ENCODE assay signal across 37 cellular contexts in the genomic region with DNA sequence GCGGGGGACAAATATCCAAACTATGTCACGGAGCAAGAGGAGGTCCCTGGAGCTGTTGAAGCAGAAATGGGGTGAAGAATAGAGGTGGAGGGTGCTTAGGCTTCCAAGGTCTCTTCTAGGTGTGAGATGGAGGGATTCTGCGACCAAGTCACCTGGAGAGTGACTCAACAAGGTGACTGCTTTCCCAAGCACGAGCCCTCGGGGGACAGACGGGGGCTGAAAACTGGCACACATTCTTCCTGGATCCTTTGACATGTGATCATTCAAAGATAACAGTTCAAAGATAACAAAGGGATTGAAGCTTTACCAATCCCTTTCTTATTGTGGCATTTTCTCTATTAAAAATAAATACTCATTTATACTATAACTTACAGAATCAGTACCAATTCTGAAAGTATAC. TPM values are rescaled to one million over a fixed set of nuclear protein-coding genes. Genes with fewer than 3 reads are reported as not detected.
"Had no signal": no experiment of that assay in that cellular context is flagged by ENCODE, and none has a peak within 500 bp of the region (broad histone marks: within the 10 kb centered on the region; RNA-seq: fewer than 3 reads in every experiment).

No MANE protein-coding gene starts in this region.

- H3K4me3 ChIP-seq: adrenal gland, body of pancreas, breast epithelium had no signal

- H3K27ac Mint-ChIP-seq: activated B cell treated with CpG ODN at 0.5 μM for 24 hours; activated CD4-positive, alpha-beta memory T cell treated with anti-CD3 and anti-CD28 coated beads for 36 hours; activated CD4-positive, alpha-beta T cell treated with anti-CD3 and anti-CD28 coated beads, Interleukin-2, amount 10 ng/mL, durations not matched to agents 24 days and 14 days; activated CD8-positive, alpha-beta T cell treated with anti-CD3 and anti-CD28 coated beads for 36 hours; activated naive CD4-positive, alpha-beta T cell treated with anti-CD3 and anti-CD28 coated beads for 36 hours; activated naive CD4-positive, alpha-beta T cell treated with anti-CD3 and anti-CD28 coated beads, Interleukin-2, amount 50 U/mL, for 72 hours; activated naive CD8-positive, alpha-beta T cell treated with anti-CD3 and anti-CD28 coated beads for 36 hours; activated T-cell treated with anti-CD3 and anti-CD28 coated beads, Interleukin-2, amount 50 U/mL, for 72 hours; activated T-helper 1 cell treated with anti-CD3 and anti-CD28 coated beads, Interleukin-12 subunit alpha, Interleukin-12 subunit beta, Interleukin-2, Interleukin-4 antibody, amounts not matched to agents 30 ng/mL and 10 ng/mL and 1 ng/mL, durations not matched to agents 14 hours and 24 hours and 36 hours; activated T-helper 17 cell treated with anti-CD3 and anti-CD28 coated beads, Interleukin-2, amount 50 U/mL, for 72 hours; T-helper 1 cell treated with Interleukin-12 subunit alpha and Interleukin-12 subunit beta and Interleukin-4 antibody, amounts not matched to agents 30 μg/mL and 1 μg/mL, for 36 hours; T-helper 2 cell treated with Interferon-gamma antibody and Interleukin-4, amounts not matched to agents 5 μg/mL and 100 μg/mL, for 36 hours had no signal

- H3K4me1 ChIP-seq: adrenal gland, body of pancreas, breast epithelium had no signal

- H3K9me3 ChIP-seq: adrenal gland, body of pancreas, breast epithelium had no signal

- H3K9me3 Mint-ChIP-seq: activated CD4-positive, alpha-beta memory T cell treated with anti-CD3 and anti-CD28 coated beads for 36 hours; activated CD4-positive, alpha-beta T cell treated with anti-CD3 and anti-CD28 coated beads, Interleukin-2, amount 10 ng/mL, durations not matched to agents 24 days and 14 days; activated CD8-positive, alpha-beta T cell treated with anti-CD3 and anti-CD28 coated beads for 36 hours; activated naive CD4-positive, alpha-beta T cell treated with anti-CD3 and anti-CD28 coated beads for 36 hours; activated naive CD4-positive, alpha-beta T cell treated with anti-CD3 and anti-CD28 coated beads, Interleukin-2, amount 50 U/mL, for 72 hours; activated naive CD8-positive, alpha-beta T cell treated with anti-CD3 and anti-CD28 coated beads for 36 hours; activated T-cell treated with anti-CD3 and anti-CD28 coated beads, Interleukin-2, amount 50 U/mL, for 4 hours; activated T-cell treated with anti-CD3 and anti-CD28 coated beads, Interleukin-2, amount 50 U/mL, for 72 hours; activated T-helper 1 cell treated with anti-CD3 and anti-CD28 coated beads, Interleukin-12 subunit alpha, Interleukin-12 subunit beta, Interleukin-2, Interleukin-4 antibody, amounts not matched to agents 30 ng/mL and 10 ng/mL and 1 ng/mL, durations not matched to agents 14 hours and 24 hours and 36 hours; activated T-helper 17 cell treated with anti-CD3 and anti-CD28 coated beads, Interleukin-2, amount 50 U/mL, for 72 hours; T-helper 1 cell treated with Interleukin-12 subunit alpha and Interleukin-12 subunit beta and Interleukin-4 antibody, amounts not matched to agents 30 μg/mL and 1 μg/mL, for 36 hours; T-helper 2 cell treated with Interferon-gamma antibody and Interleukin-4, amounts not matched to agents 5 μg/mL and 100 μg/mL, for 36 hours had no signal

- H3K27me3 Mint-ChIP-seq: activated B cell treated with CpG ODN at 0.5 μM for 24 hours; activated CD4-positive, alpha-beta memory T cell treated with anti-CD3 and anti-CD28 coated beads for 36 hours; activated CD4-positive, alpha-beta T cell treated with anti-CD3 and anti-CD28 coated beads, Interleukin-2, amount 10 ng/mL, durations not matched to agents 24 days and 14 days; activated CD8-positive, alpha-beta T cell treated with anti-CD3 and anti-CD28 coated beads for 36 hours; activated naive CD8-positive, alpha-beta T cell treated with anti-CD3 and anti-CD28 coated beads for 36 hours; activated T-helper 17 cell treated with anti-CD3 and anti-CD28 coated beads, Interleukin-2, amount 50 U/mL, for 72 hours had no signal

- H3K4me3 Mint-ChIP-seq: activated B cell treated with CpG ODN at 0.5 μM for 24 hours; activated CD4-positive, alpha-beta memory T cell treated with anti-CD3 and anti-CD28 coated beads for 36 hours; activated CD4-positive, alpha-beta T cell treated with anti-CD3 and anti-CD28 coated beads, Interleukin-2, amount 10 ng/mL, durations not matched to agents 24 days and 14 days; activated CD8-positive, alpha-beta T cell treated with anti-CD3 and anti-CD28 coated beads for 36 hours; activated naive CD4-positive, alpha-beta T cell treated with anti-CD3 and anti-CD28 coated beads for 36 hours; activated naive CD8-positive, alpha-beta T cell treated with anti-CD3 and anti-CD28 coated beads for 36 hours; activated T-cell treated with anti-CD3 and anti-CD28 coated beads, Interleukin-2, amount 50 U/mL, for 4 hours; activated T-cell treated with anti-CD3 and anti-CD28 coated beads, Interleukin-2, amount 50 U/mL, for 72 hours; activated T-helper 1 cell treated with anti-CD3 and anti-CD28 coated beads, Interleukin-12 subunit alpha, Interleukin-12 subunit beta, Interleukin-2, Interleukin-4 antibody, amounts not matched to agents 30 ng/mL and 10 ng/mL and 1 ng/mL, durations not matched to agents 14 hours and 24 hours and 36 hours; activated T-helper 17 cell treated with anti-CD3 and anti-CD28 coated beads, Interleukin-2, amount 50 U/mL, for 72 hours; T-helper 1 cell treated with Interleukin-12 subunit alpha and Interleukin-12 subunit beta and Interleukin-4 antibody, amounts not matched to agents 30 μg/mL and 1 μg/mL, for 36 hours; T-helper 2 cell treated with Interferon-gamma antibody and Interleukin-4, amounts not matched to agents 5 μg/mL and 100 μg/mL, for 36 hours had no signal

- H3K4me1 Mint-ChIP-seq: activated CD4-positive, alpha-beta T cell treated with anti-CD3 and anti-CD28 coated beads, Interleukin-2, amount 10 ng/mL, durations not matched to agents 24 days and 14 days; activated naive CD8-positive, alpha-beta T cell treated with anti-CD3 and anti-CD28 coated beads for 36 hours; activated T-helper 17 cell treated with anti-CD3 and anti-CD28 coated beads, Interleukin-2, amount 50 U/mL, for 72 hours had no signal

- H3K36me3 ChIP-seq: adrenal gland, brain microvascular endothelial cell, breast epithelium had no signal

- H3K27me3 ChIP-seq: adrenal gland, body of pancreas, brain microvascular endothelial cell, breast epithelium had no signal

- H3K27ac ChIP-seq: adrenal gland, body of pancreas, brain microvascular endothelial cell, breast epithelium, VCaP had no signal

- DNase-seq: activated B cell treated with CpG ODN at 0.5 μM for 24 hours; activated CD4-positive, alpha-beta memory T cell treated with anti-CD3 and anti-CD28 coated beads for 36 hours; activated CD4-positive, alpha-beta T cell treated with anti-CD3 and anti-CD28 coated beads for 4 hours; activated CD4-positive, alpha-beta T cell treated with anti-CD3 and anti-CD28 coated beads, Interleukin-2, amount 10 ng/mL, durations not matched to agents 24 days and 14 days; activated CD4-positive, alpha-beta T cell treated with anti-CD3 and anti-CD28 coated beads, Interleukin-2, amount 50 U/mL, for 1 hour; activated CD4-positive, alpha-beta T cell treated with anti-CD3 and anti-CD28 coated beads, Interleukin-2, amount 50 U/mL, for 4 hours; activated CD4-positive, CD25-positive, alpha-beta regulatory T cell treated with anti-CD3 and anti-CD28 coated beads, Interleukin-2, amount 50 U/mL, for 72 hours; activated CD8-positive, alpha-beta T cell treated with anti-CD3 and anti-CD28 coated beads for 36 hours; activated effector memory CD4-positive, alpha-beta T cell treated with anti-CD3 and anti-CD28 coated beads, Interleukin-2, amount 50 U/mL, for 16 hours; activated gamma-delta T cell treated with Interleukin-2 at 50 U/mL for 16 hours; activated naive CD4-positive, alpha-beta T cell; activated naive CD4-positive, alpha-beta T cell treated with anti-CD3 and anti-CD28 coated beads for 36 hours; activated naive CD4-positive, alpha-beta T cell treated with anti-CD3 and anti-CD28 coated beads, Interleukin-2, amount 50 U/mL, for 16 hours; activated naive CD8-positive, alpha-beta T cell treated with anti-CD3 and anti-CD28 coated beads for 36 hours; activated T-cell treated with anti-CD3 and anti-CD28 coated beads for 4 hours; activated T-cell treated with anti-CD3 and anti-CD28 coated beads, Interleukin-2, amount 50 U/mL, for 1 hour; activated T-cell treated with anti-CD3 and anti-CD28 coated beads, Interleukin-2, amount 50 U/mL, for 4 hours; activated T-cell treated with anti-CD3 and anti-CD28 coated beads, Interleukin-2, amount 50 U/mL, for 72 hours; adrenal gland; amniotic stem cell; aorta; body of pancreas; brain microvascular endothelial cell; central memory CD4-positive, alpha-beta T cell; T-helper 1 cell; T-helper 2 cell; T-helper 9 cell had no signal

- H3K36me3 Mint-ChIP-seq: activated CD4-positive, alpha-beta memory T cell treated with anti-CD3 and anti-CD28 coated beads for 36 hours; activated naive CD4-positive, alpha-beta T cell treated with anti-CD3 and anti-CD28 coated beads, Interleukin-2, amount 50 U/mL, for 72 hours; activated naive CD8-positive, alpha-beta T cell treated with anti-CD3 and anti-CD28 coated beads for 36 hours had no signal

RNA-seq across cellular contexts. Expression of gene TEX101, which starts 2.2 kb away (rescaled TPM):
- total RNA-seq: activated B cell treated with CpG ODN at 0.5 μM for 24 hours; activated CD4-positive, alpha-beta memory T cell treated with anti-CD3 and anti-CD28 coated beads for 36 hours; activated CD4-positive, alpha-beta T cell treated with anti-CD3 and anti-CD28 coated beads, Interleukin-2, amount 10 ng/mL, durations not matched to agents 24 days and 14 days; activated CD8-positive, alpha-beta T cell treated with anti-CD3 and anti-CD28 coated beads for 36 hours; activated naive CD4-positive, alpha-beta T cell treated with anti-CD3 and anti-CD28 coated beads for 36 hours; activated naive CD4-positive, alpha-beta T cell treated with anti-CD3 and anti-CD28 coated beads, Interleukin-2, amount 50 U/mL, for 72 hours; activated naive CD8-positive, alpha-beta T cell treated with anti-CD3 and anti-CD28 coated beads for 36 hours; activated T-cell treated with anti-CD3 and anti-CD28 coated beads, Interleukin-2, amount 50 U/mL, for 4 hours; activated T-cell treated with anti-CD3 and anti-CD28 coated beads, Interleukin-2, amount 50 U/mL, for 72 hours; activated T-helper 1 cell treated with anti-CD3 and anti-CD28 coated beads, Interleukin-12 subunit alpha, Interleukin-12 subunit beta, Interleukin-2, Interleukin-4 antibody, amounts not matched to agents 30 ng/mL and 10 ng/mL and 1 ng/mL, durations not matched to agents 14 hours and 24 hours and 36 hours; activated T-helper 17 cell treated with anti-CD3 and anti-CD28 coated beads, Interleukin-2, amount 50 U/mL, for 72 hours; adrenal gland; aorta; astrocyte; body of pancreas; breast epithelium; cardiac septum; cerebellum had no signal
- polyA plus RNA-seq: adrenal gland, aorta had no signal

RNA-seq across cellular contexts. Expression of gene LYPD3, which starts 53.0 kb away (rescaled TPM):
- total RNA-seq: activated B cell treated with CpG ODN at 0.5 μM for 24 hours, cardiac septum, cerebellum had no signal

RNA-seq across cellular contexts. Expression of gene CD177, which starts 59.0 kb away (rescaled TPM):
- total RNA-seq: activated B cell treated with CpG ODN at 0.5 μM for 24 hours; activated CD4-positive, alpha-beta memory T cell treated with anti-CD3 and anti-CD28 coated beads for 36 hours; activated CD4-positive, alpha-beta T cell treated with anti-CD3 and anti-CD28 coated beads, Interleukin-2, amount 10 ng/mL, durations not matched to agents 24 days and 14 days; activated CD8-positive, alpha-beta T cell treated with anti-CD3 and anti-CD28 coated beads for 36 hours; activated naive CD4-positive, alpha-beta T cell treated with anti-CD3 and anti-CD28 coated beads for 36 hours; activated naive CD4-positive, alpha-beta T cell treated with anti-CD3 and anti-CD28 coated beads, Interleukin-2, amount 50 U/mL, for 72 hours; activated naive CD8-positive, alpha-beta T cell treated with anti-CD3 and anti-CD28 coated beads for 36 hours; activated T-cell treated with anti-CD3 and anti-CD28 coated beads, Interleukin-2, amount 50 U/mL, for 4 hours; activated T-cell treated with anti-CD3 and anti-CD28 coated beads, Interleukin-2, amount 50 U/mL, for 72 hours; activated T-helper 1 cell treated with anti-CD3 and anti-CD28 coated beads, Interleukin-12 subunit alpha, Interleukin-12 subunit beta, Interleukin-2, Interleukin-4 antibody, amounts not matched to agents 30 ng/mL and 10 ng/mL and 1 ng/mL, durations not matched to agents 14 hours and 24 hours and 36 hours; activated T-helper 17 cell treated with anti-CD3 and anti-CD28 coated beads, Interleukin-2, amount 50 U/mL, for 72 hours; astrocyte had no signal
